8 cellular contexts compared by ENCODE assay signal in the genomic region with DNA sequence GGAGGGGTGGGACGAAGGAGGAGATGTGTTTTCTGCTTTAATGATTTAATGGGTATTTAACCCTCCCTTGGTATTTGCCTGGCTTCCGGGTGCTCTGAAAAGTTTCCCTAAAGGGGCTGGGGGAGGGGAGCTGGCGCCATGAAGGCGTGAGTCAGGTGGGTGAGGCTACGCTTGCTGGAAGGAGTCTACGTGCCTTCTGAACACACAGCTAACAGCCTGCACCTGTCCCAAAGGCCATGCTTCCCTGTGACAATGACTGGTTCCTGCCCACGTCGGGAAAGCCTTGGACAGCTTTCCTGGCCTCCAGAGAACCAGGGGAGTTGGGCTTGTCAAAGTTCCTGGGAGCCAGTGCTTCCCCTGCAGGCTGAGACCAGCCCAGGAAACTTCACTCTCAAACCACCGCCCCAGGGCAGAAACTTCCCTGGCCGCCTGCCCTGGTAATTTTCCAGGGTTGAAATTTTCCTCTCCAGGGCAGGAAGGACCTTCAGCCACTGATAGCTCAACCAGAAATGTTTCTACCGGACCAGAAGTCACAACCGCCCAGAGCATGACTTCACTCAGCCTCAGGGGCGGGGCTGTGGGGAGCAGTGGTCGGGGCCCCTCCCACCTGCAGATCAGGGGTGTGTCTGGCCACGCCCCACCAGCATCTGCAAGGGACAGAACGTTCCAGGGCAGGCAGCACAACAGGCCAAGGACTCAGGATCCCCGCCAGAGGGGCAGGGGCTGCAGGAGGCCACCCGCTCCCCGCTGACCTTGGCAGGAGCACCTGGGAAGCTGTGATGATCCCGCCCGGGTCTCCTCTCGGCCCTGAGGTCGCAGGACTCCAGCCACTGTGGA. TPM values are rescaled to one million over a fixed set of nuclear protein-coding genes. Genes with fewer than 3 reads are reported as not detected.
DNase-seq lines count a peak whose midpoint lies in the region; ATAC-seq and TF ChIP-seq lines count a peak whose summit lies in the region.

No MANE protein-coding gene starts in this region.

- H3K4me3 Mint-ChIP-seq in CD8-positive, alpha-beta memory T cell: peak overlapping the region in 5 of 7 donors; percentile 51 to 76 (median 60)
- peak overlapping the region; percentile 85 for H3K4me3 Mint-ChIP-seq in activated T-helper 17 cell treated with anti-CD3 and anti-CD28 coated beads, Interleukin-2, amount 50 U/mL, for 72 hours

- CTCF ChIA-PET in CD8-positive, alpha-beta memory T cell (lab: Charles Lee): no interaction called here

- H3K27me3 ChIP-seq in CD8-positive, alpha-beta memory T cell (ENCODE audit: insufficient read depth, low read length, poor library complexity, severe bottlenecking): no peaks in the 10 kb centered on the region
- H3K27me3 ChIP-seq in osteoblast (ENCODE audit: insufficient read depth, low read length) (no peaks in the 10 kb centered on the region), thyroid gland (no peaks in the 10 kb centered on the region)

- peaks cover 11 to 18% (median 13%) of the 10 kb centered on the region in 3 donors for H3K4me1 Mint-ChIP-seq in CD8-positive, alpha-beta memory T cell
- H3K4me1 Mint-ChIP-seq in activated T-helper 17 cell treated with anti-CD3 and anti-CD28 coated beads, Interleukin-2, amount 50 U/mL, for 72 hours: peaks cover 9% of the 10 kb centered on the region

- H3K27me3 Mint-ChIP-seq in CD8-positive, alpha-beta memory T cell: no peaks in the 10 kb centered on the region
- H3K27me3 Mint-ChIP-seq in activated T-helper 17 cell treated with anti-CD3 and anti-CD28 coated beads, Interleukin-2, amount 50 U/mL, for 72 hours: no peaks in the 10 kb centered on the region

- POLR2A ChIA-PET in CD8-positive, alpha-beta memory T cell (lab: Charles Lee): interaction anchor here (1.3 to 1.6 kb wide), 2 partner anchors 19 to 27 kb away, joined by 3 to 4 read pairs; a partner anchor contains a TSS

- 4 to 10% methylated on average over 12 to 23 of the region's 23 CpGs for WGBS in thyroid gland, 2 donors

- no peaks in the 10 kb centered on the region for H3K9me3 Mint-ChIP-seq in CD8-positive, alpha-beta memory T cell
- H3K9me3 Mint-ChIP-seq in activated T-helper 17 cell treated with anti-CD3 and anti-CD28 coated beads, Interleukin-2, amount 50 U/mL, for 72 hours: no peaks in the 10 kb centered on the region

- intact Hi-C loops in thyroid gland (cut with DNase I): no loop called here

- peak; percentile 52 to 85 (median 74) for DNase-seq in CD8-positive, alpha-beta memory T cell
- DNase-seq in RKO (ENCODE audit: low spot score) (peak; percentile 82), fibroblast of the conjunctiva (ENCODE audit: low read depth) (peak; percentile 83), osteoblast (ENCODE audit: insufficient read length, low spot score, missing footprints) (peak; percentile 99), thyroid gland (peak; percentile 99)

- ATAC-seq in GM19372 (IDR thresholded peaks at IDR 0.05; ENCODE audit: low read depth, unreplicated experiment): peak; percentile 81
- ATAC-seq in HG03460 (IDR thresholded peaks at IDR 0.05; ENCODE audit: unreplicated experiment): peak; percentile 67
- peak; percentile 89 for ATAC-seq in activated T-helper 17 cell treated with anti-CD3 and anti-CD28 coated beads, Interleukin-2, amount 50 U/mL, for 72 hours (replicated peaks)

- no peaks in the 10 kb centered on the region for H3K36me3 ChIP-seq in CD8-positive, alpha-beta memory T cell (ENCODE audit: insufficient read depth, low read length)
- H3K36me3 ChIP-seq in osteoblast (ENCODE audit: insufficient read depth, low read length) (no peaks in the 10 kb centered on the region), thyroid gland (no peaks in the 10 kb centered on the region)

- peak overlapping the region; percentile 71 for H3K4me3 ChIP-seq in CD8-positive, alpha-beta memory T cell (ENCODE audit: low read length)
- H3K4me3 ChIP-seq in osteoblast (ENCODE audit: insufficient read depth, low read length): peak overlapping the region; percentile 29
- H3K4me3 ChIP-seq in thyroid gland (replicated peaks in 1 of 3): no peak overlapping the region

- H4K20me1 ChIP-seq in osteoblast (ENCODE audit: insufficient read depth, low read length): no peaks in the 10 kb centered on the region

- H3K79me2 ChIP-seq in osteoblast (ENCODE audit: insufficient read depth, low read length): no peaks in the 10 kb centered on the region

- H3K9me3 ChIP-seq in CD8-positive, alpha-beta memory T cell (ENCODE audit: low read length): no peaks in the 10 kb centered on the region
- H3K9me3 ChIP-seq in osteoblast (ENCODE audit: low read depth, low read length) (no peaks in the 10 kb centered on the region), thyroid gland (no peaks in the 10 kb centered on the region)

- peak overlapping the region; percentile 82 for H3K27ac ChIP-seq in CD8-positive, alpha-beta memory T cell (ENCODE audit: low read depth, low read length)
- no peak overlapping the region for H3K27ac ChIP-seq in osteoblast (ENCODE audit: low read depth, low read length)
- peak overlapping the region; percentile 98 to 100 (median 100) for H3K27ac ChIP-seq in thyroid gland

- TF ChIP-seq CTCF in osteoblast (IDR thresholded peaks at IDR 0.05; ENCODE audit: extremely low read depth, low read depth, low read length) (no peak), thyroid gland (IDR thresholded peaks at IDR 0.05) (peak in 3 of 6 experiments; percentile 10 to 27 (median 22))

- H2AFZ ChIP-seq in osteoblast (ENCODE audit: low read length): no peak overlapping the region

- no peaks in the 10 kb centered on the region for H3K36me3 Mint-ChIP-seq in CD8-positive, alpha-beta memory T cell
- peaks cover 10% of the 10 kb centered on the region for H3K36me3 Mint-ChIP-seq in activated T-helper 17 cell treated with anti-CD3 and anti-CD28 coated beads, Interleukin-2, amount 50 U/mL, for 72 hours (ENCODE audit: low read depth)

- H3K4me2 ChIP-seq in osteoblast (ENCODE audit: insufficient read depth, low read length): peak overlapping the region; percentile 48

- peak in 1 of 2 donors; percentile 77 for TF ChIP-seq POLR2A in thyroid gland (IDR thresholded peaks at IDR 0.05)

- H3K4me1 ChIP-seq in CD8-positive, alpha-beta memory T cell (ENCODE audit: insufficient read depth, low read length): peaks cover 16% of the 10 kb centered on the region
- peaks cover 8% of the 10 kb centered on the region for H3K4me1 ChIP-seq in osteoblast (ENCODE audit: insufficient read depth, low read length)
- peaks cover 18 to 38% of the 10 kb centered on the region in 2 donors for H3K4me1 ChIP-seq in thyroid gland

- peak overlapping the region in 7 of 8 donors; percentile 33 to 86 (median 56) for H3K27ac Mint-ChIP-seq in CD8-positive, alpha-beta memory T cell
- H3K27ac Mint-ChIP-seq in activated T-helper 17 cell treated with anti-CD3 and anti-CD28 coated beads, Interleukin-2, amount 50 U/mL, for 72 hours: peak overlapping the region; percentile 98

RNA-seq across cellular contexts. Expression of a gene that starts 18.6 kb away (rescaled TPM):
- 10 to 100 TPM; 42.0 to 44.9 TPM for total RNA-seq in CD8-positive, alpha-beta memory T cell
- polyA plus RNA-seq in CD8-positive, alpha-beta memory T cell: 0.47 TPM
- 10 to 100 TPM; 41.1 to 53.6 TPM for total RNA-seq in activated T-helper 17 cell treated with anti-CD3 and anti-CD28 coated beads, Interleukin-2, amount 50 U/mL, for 72 hours
- under 0.01 TPM in 1 of 2 replicates, not detected in the other for total RNA-seq in osteoblast
- total RNA-seq in thyroid gland: 10 to 100 TPM in 1 of 4 donors, 1 to 10 TPM in 3; 5.3 to 18.3 (median 6.7) TPM

Comparison
In these comparisons a context has a peak if more than half of its experiments do, and no peak if none do; other contexts are left out.
1. H3K4me3 ChIP-seq: peak in CD8-positive, alpha-beta memory T cell (single experiment) and osteoblast (single experiment); none in thyroid gland (0 of 3).
2. Peak in every context shown above with its lines, with median percentiles within 50 percentile points of each other: DNase-seq and ATAC-seq.